19 cellular contexts compared by ENCODE assay signal in genomic region chr6:156080371-156080770, GRCh38.
DNase-seq lines count a peak whose midpoint lies in the region; ATAC-seq, FAIRE-seq and TF ChIP-seq lines count a peak whose summit lies in the region.
"Had no signal": no experiment of that assay in that cellular context is flagged by ENCODE, and none has a peak within 500 bp of the region (broad histone marks: within the 10 kb centered on the region; RNA-seq: fewer than 3 reads in every experiment).

No MANE protein-coding gene starts in this region.

- H3K4me3 Mint-ChIP-seq in activated T-helper 17 cell treated with anti-CD3 and anti-CD28 coated beads, Interleukin-2, amount 50 U/mL, for 72 hours: no peak overlapping the region
- H3K4me3 Mint-ChIP-seq in natural killer cell treated with Interleukin-12 subunit alpha and Interleukin-12 subunit beta and Interleukin-15 and Interleukin-18, amount 100 ng/mL, for 72 hours: no peak overlapping the region
- H3K4me3 Mint-ChIP-seq: B cell; CD4-positive, CD25-positive, alpha-beta regulatory T cell; CD8-positive, alpha-beta memory T cell had no signal

- H3K27me3 Mint-ChIP-seq in activated T-helper 17 cell treated with anti-CD3 and anti-CD28 coated beads, Interleukin-2, amount 50 U/mL, for 72 hours: no peaks in the 10 kb centered on the region
- H3K27me3 Mint-ChIP-seq in natural killer cell treated with Interleukin-12 subunit alpha and Interleukin-12 subunit beta and Interleukin-15 and Interleukin-18, amount 100 ng/mL, for 72 hours: no peaks in the 10 kb centered on the region
- H3K27me3 Mint-ChIP-seq: B cell; CD4-positive, CD25-positive, alpha-beta regulatory T cell; CD8-positive, alpha-beta memory T cell had no signal

- peak; percentile 84 for FAIRE-seq in frontal cortex (lab: Jason Lieb, UNC)
- FAIRE-seq: K562 had no signal

- CTCF ChIA-PET in IMR-90 (lab: Yijun Ruan, JAX): no interaction called here

- no peaks in the 10 kb centered on the region for H3K36me3 Mint-ChIP-seq in activated T-helper 17 cell treated with anti-CD3 and anti-CD28 coated beads, Interleukin-2, amount 50 U/mL, for 72 hours (ENCODE audit: low read depth)
- H3K36me3 Mint-ChIP-seq in natural killer cell treated with Interleukin-12 subunit alpha and Interleukin-12 subunit beta and Interleukin-15 and Interleukin-18, amount 100 ng/mL, for 72 hours: no peaks in the 10 kb centered on the region
- H3K36me3 Mint-ChIP-seq: CD4-positive, CD25-positive, alpha-beta regulatory T cell; CD8-positive, alpha-beta memory T cell had no signal

- no CpG with 5 or more reads among the region's 1 CpG for WGBS in IMR-90 (ENCODE audit: extremely low coverage in 2 of 2, insufficient read length in 1 of 2), 2 experiments

- H3K18ac ChIP-seq in IMR-90 (ENCODE audit: low read depth, low read length): no peak overlapping the region

- intact Hi-C loops in IMR-90 (cut with micrococcal nuclease): no loop called here

- dilution Hi-C loops in IMR-90 (cut with HindIII; ENCODE audit: low sequenced_read_pairs, unreplicated experiment): no loop called here

- H3K4me2 ChIP-seq in IMR-90 (ENCODE audit: low read depth, low read length): no peak overlapping the region
- H3K4me2 ChIP-seq: BLaER1 treated with 17β-estradiol and CSF1 and Interleukin-3, amounts not matched to agents 10 nM and 100 nM had no signal

- no peak overlapping the region for H2BK15ac ChIP-seq in IMR-90 (ENCODE audit: low read depth, low read length)

- H4K20me1 ChIP-seq in IMR-90 (ENCODE audit: insufficient read depth, low read length): no peaks in the 10 kb centered on the region
- H4K20me1 ChIP-seq: BLaER1 treated with 17β-estradiol and CSF1 and Interleukin-3, amounts not matched to agents 10 nM and 100 nM had no signal

- DNase-seq in EL: peak; percentile 7
- DNase-seq in IMR-90: peak; percentile 49
- no peak for DNase-seq in frontal cortex (ENCODE audit: low spot score in 2 of 2)
- DNase-seq in GM19238 (ENCODE audit: insufficient read length, low spot score): no peak
- no peak for DNase-seq in activated gamma-delta T cell (lab: John Stamatoyannopoulos, UW)
- DNase-seq in natural killer cell treated with Interleukin-12 subunit alpha and Interleukin-12 subunit beta and Interleukin-15 and Interleukin-18, amount 100 ng/mL, for 72 hours (ENCODE audit: low spot score): no peak
- no peak for DNase-seq in OCI-M2 (lab: John Stamatoyannopoulos, UW; ENCODE audit: unreplicated experiment)
- DNase-seq: 8988T; CD4-positive, CD25-positive, alpha-beta regulatory T cell; CD8-positive, alpha-beta memory T cell; COR-L47; DMS 273 treated with DMSO at 0.1 percent for 48 hours; DND-41; GF-D8 had no signal

- no peak overlapping the region for H3K4ac ChIP-seq in IMR-90 (ENCODE audit: low read depth, low read length)

- H3K27me3 ChIP-seq in IMR-90 (ENCODE audit: control insufficient read depth, insufficient read depth, low read length): no peaks in the 10 kb centered on the region
- H3K27me3 ChIP-seq: BLaER1 treated with 17β-estradiol and CSF1 and Interleukin-3, amounts not matched to agents 10 nM and 100 nM had no signal

- no peak overlapping the region for H3K27ac ChIP-seq in IMR-90 (ENCODE audit: insufficient read depth, low read length)
- H3K27ac ChIP-seq: BLaER1 treated with 17β-estradiol and CSF1 and Interleukin-3, amounts not matched to agents 10 nM and 100 nM had no signal

- H2AK5ac ChIP-seq in IMR-90 (ENCODE audit: low read depth, low read length): no peak overlapping the region

- no peak overlapping the region for H3K27ac Mint-ChIP-seq in activated T-helper 17 cell treated with anti-CD3 and anti-CD28 coated beads, Interleukin-2, amount 50 U/mL, for 72 hours
- H3K27ac Mint-ChIP-seq in natural killer cell treated with Interleukin-12 subunit alpha and Interleukin-12 subunit beta and Interleukin-15 and Interleukin-18, amount 100 ng/mL, for 72 hours: no peak overlapping the region
- H3K27ac Mint-ChIP-seq: B cell; CD4-positive, CD25-positive, alpha-beta regulatory T cell; CD8-positive, alpha-beta memory T cell had no signal

- no peak overlapping the region for H3K14ac ChIP-seq in IMR-90 (replicated peaks; ENCODE audit: low read depth, low read length)

- no peaks in the 10 kb centered on the region for H3K79me1 ChIP-seq in IMR-90 (ENCODE audit: low read depth in 1 of 2, low read length in 2 of 2)

- no peak overlapping the region for H3K23ac ChIP-seq in IMR-90 (ENCODE audit: low read depth, low read length)

- H2BK5ac ChIP-seq in IMR-90 (ENCODE audit: low read depth, low read length, poor library complexity, severe bottlenecking): no peak overlapping the region

- H4K8ac ChIP-seq in IMR-90 (ENCODE audit: low read depth in 2 of 2, low read length in 2 of 2): no peak overlapping the region

- H2BK120ac ChIP-seq in IMR-90 (ENCODE audit: low read depth, low read length): no peak overlapping the region

- H3K4me1 Mint-ChIP-seq in activated T-helper 17 cell treated with anti-CD3 and anti-CD28 coated beads, Interleukin-2, amount 50 U/mL, for 72 hours: no peaks in the 10 kb centered on the region
- H3K4me1 Mint-ChIP-seq in natural killer cell treated with Interleukin-12 subunit alpha and Interleukin-12 subunit beta and Interleukin-15 and Interleukin-18, amount 100 ng/mL, for 72 hours (ENCODE audit: low read depth in 2 of 2): no peaks in the 10 kb centered on the region
- H3K4me1 Mint-ChIP-seq: B cell; CD4-positive, CD25-positive, alpha-beta regulatory T cell; CD8-positive, alpha-beta memory T cell had no signal

- no peak for TF ChIP-seq CTCF in IMR-90 (conservative IDR thresholded peaks at IDR 0.05; ENCODE audit: low read depth, low read length)

- H2BK20ac ChIP-seq in IMR-90 (ENCODE audit: low read depth, low read length): no peak overlapping the region

- ATAC-seq in IMR-90 (ENCODE audit: low read depth): peak; percentile 60
- peak; percentile 29 for ATAC-seq in activated T-helper 17 cell treated with anti-CD3 and anti-CD28 coated beads, Interleukin-2, amount 50 U/mL, for 72 hours (replicated peaks)
- no peak for ATAC-seq in natural killer cell treated with Interleukin-12 subunit alpha and Interleukin-12 subunit beta and Interleukin-15 and Interleukin-18, amount 100 ng/mL, for 72 hours
- ATAC-seq: K562 had no signal

- H3K4me3 ChIP-seq in IMR-90 (ENCODE audit: insufficient read depth, low read depth, low read length): no peak overlapping the region
- H3K4me3 ChIP-seq: BLaER1 treated with 17β-estradiol and CSF1 and Interleukin-3, amounts not matched to agents 10 nM and 100 nM; HAP-1; K562 had no signal

- H3K9ac ChIP-seq in IMR-90 (ENCODE audit: low read depth, low read length): no peak overlapping the region
- H3K9ac ChIP-seq: BLaER1 treated with 17β-estradiol and CSF1 and Interleukin-3, amounts not matched to agents 10 nM and 100 nM had no signal

- no peaks in the 10 kb centered on the region for H3K4me1 ChIP-seq in IMR-90 (ENCODE audit: control insufficient read depth, insufficient read depth, low read length)
- H3K4me1 ChIP-seq: BLaER1 treated with 17β-estradiol and CSF1 and Interleukin-3, amounts not matched to agents 10 nM and 100 nM; HAP-1 had no signal

- no TSS peak for BruUV-seq in IMR-90 (replicated peaks; lab: Mats Ljungman, UMichigan)

- no peak overlapping the region for H3K56ac ChIP-seq in IMR-90 (ENCODE audit: extremely low read depth, insufficient read depth, low read length)

- H3K9me1 ChIP-seq in IMR-90 (ENCODE audit: insufficient read depth, low read length): no peaks in the 10 kb centered on the region

- no peak for TF ChIP-seq POLR2A in IMR-90 (IDR thresholded peaks at IDR 0.05; ENCODE audit: low read depth, low read length)

- TF ChIP-seq RAD21 in IMR-90 (IDR thresholded peaks at IDR 0.05; ENCODE audit: low read length): no peak

- H2AFZ ChIP-seq in IMR-90 (replicated peaks; ENCODE audit: low read length, poor library complexity): no peak overlapping the region

- H4K91ac ChIP-seq in IMR-90 (ENCODE audit: insufficient read depth, low read depth, low read length): no peak overlapping the region

- no peaks in the 10 kb centered on the region for H3K36me3 ChIP-seq in IMR-90 (ENCODE audit: control insufficient read depth, insufficient read depth, low read length)
- H3K36me3 ChIP-seq: BLaER1 treated with 17β-estradiol and CSF1 and Interleukin-3, amounts not matched to agents 10 nM and 100 nM; HAP-1 had no signal

- POLR2A ChIA-PET in IMR-90 (lab: Charles Lee; ENCODE audit: unreplicated experiment): no interaction called here

- H3K9me3 ChIP-seq in IMR-90 (ENCODE audit: control insufficient read depth, insufficient read depth, low read length): no peaks in the 10 kb centered on the region
- H3K9me3 ChIP-seq: HAP-1 had no signal

- H2AK9ac ChIP-seq in IMR-90 (replicated peaks; ENCODE audit: low read depth, low read length, poor library complexity): no peak overlapping the region

- in situ Hi-C loops in IMR-90 (cut with MboI; ENCODE audit: low sequenced_read_pairs): no loop called here

- no peaks in the 10 kb centered on the region for H3K9me3 Mint-ChIP-seq in activated T-helper 17 cell treated with anti-CD3 and anti-CD28 coated beads, Interleukin-2, amount 50 U/mL, for 72 hours
- no peaks in the 10 kb centered on the region for H3K9me3 Mint-ChIP-seq in natural killer cell treated with Interleukin-12 subunit alpha and Interleukin-12 subunit beta and Interleukin-15 and Interleukin-18, amount 100 ng/mL, for 72 hours

- H4K5ac ChIP-seq in IMR-90 (ENCODE audit: low read depth, low read length): no peak overlapping the region

TF ChIP-seq in IMR-90, 13 proteins besides CTCF, POLR2A, EP300 and RAD21:
- TF ChIP-seq BHLHE40 (IDR thresholded peaks at IDR 0.05; ENCODE audit: low read depth, low read length) (no peak), MAZ (IDR thresholded peaks at IDR 0.05; ENCODE audit: borderline replicate concordance, low read depth, low read length) (no peak), SMC3 (IDR thresholded peaks at IDR 0.05; ENCODE audit: low read depth, low read length) (no peak), RFX5 (IDR thresholded peaks at IDR 0.05; ENCODE audit: low read depth, low read length) (no peak), FOS (IDR thresholded peaks at IDR 0.05; ENCODE audit: low read depth, low read length) (no peak), MAFK (IDR thresholded peaks at IDR 0.05; ENCODE audit: low read depth, low read length) (no peak)

Comparison
In these comparisons a context has a peak if more than half of its experiments do, and no peak if none do; other contexts are left out.
1. DNase-seq: peak in EL (single experiment) and IMR-90 (single experiment); none in frontal cortex (0 of 2), GM19238 (single experiment), activated gamma-delta T cell (single experiment), natural killer cell treated with Interleukin-12 subunit alpha and Interleukin-12 subunit beta and Interleukin-15 and Interleukin-18, amount 100 ng/mL, for 72 hours (single experiment) and OCI-M2 (single experiment).
2. ATAC-seq: peak in IMR-90 (single experiment) and activated T-helper 17 cell treated with anti-CD3 and anti-CD28 coated beads, Interleukin-2, amount 50 U/mL, for 72 hours (single experiment); none in natural killer cell treated with Interleukin-12 subunit alpha and Interleukin-12 subunit beta and Interleukin-15 and Interleukin-18, amount 100 ng/mL, for 72 hours (0 of 2).